14 cellular contexts compared by ENCODE assay signal in genomic region chr15:55907797-55908196, GRCh38.
DNase-seq lines count a peak whose midpoint lies in the region; ATAC-seq, FAIRE-seq and TF ChIP-seq lines count a peak whose summit lies in the region.
"Had no signal": no experiment of that assay in that cellular context is flagged by ENCODE, and none has a peak within 500 bp of the region (broad histone marks: within the 10 kb centered on the region; RNA-seq: fewer than 3 reads in every experiment).

No MANE protein-coding gene starts in this region.

- H3K4me1 ChIP-seq in A549 (peaks cover 63% of the 10 kb centered on the region), keratinocyte (ENCODE audit: control insufficient read depth, extremely low read depth, insufficient read depth, low read length) (peaks cover 37% of the 10 kb centered on the region)
- H3K4me1 ChIP-seq: BLaER1 treated with 17β-estradiol and CSF1 and Interleukin-3, amounts not matched to agents 10 nM and 100 nM had no signal

- dilution Hi-C loops in keratinocyte (cut with MboI; ENCODE audit: extremely low pct_ligation_motif_present, low sequenced_read_pairs) = no loop called here

- peak overlapping the region; percentile 3 for H3K9ac ChIP-seq in keratinocyte (ENCODE audit: control insufficient read depth, extremely low read depth, insufficient read depth, low read length)
- H3K9ac ChIP-seq: BLaER1 treated with 17β-estradiol and CSF1 and Interleukin-3, amounts not matched to agents 10 nM and 100 nM; KMS-11 had no signal

- no peak for TF ChIP-seq CTCF in A549 (IDR thresholded peaks at IDR 0.05)
- TF ChIP-seq CTCF in astrocyte of the cerebellum (IDR thresholded peaks at IDR 0.05; ENCODE audit: low read depth, low read length, missing control alignments) = no peak
- no peak for TF ChIP-seq CTCF in keratinocyte (optimal IDR thresholded peaks at IDR 0.05 in 1 of 3, IDR thresholded peaks at IDR 0.05 in 1 of 3, conservative IDR thresholded peaks at IDR 0.05 in 1 of 3; ENCODE audit: extremely low read depth in 1 of 3, insufficient read depth in 2 of 3, low read length in 3 of 3)
- no peak for TF ChIP-seq CTCF in Calu3 (IDR thresholded peaks at IDR 0.05; ENCODE audit: unreplicated experiment)
- TF ChIP-seq CTCF in CD4-positive, alpha-beta T cell (IDR thresholded peaks at IDR 0.05) = no peak

- ATAC-seq in A549 (peak; percentile 91 to 95), GM18502 (IDR thresholded peaks at IDR 0.05; ENCODE audit: poor library complexity, unreplicated experiment) (no peak)
- ATAC-seq in CD4-positive, alpha-beta T cell (ENCODE audit: poor library complexity) = no peak
- ATAC-seq: activated T-cell treated with anti-CD3 and anti-CD28 coated beads, Interleukin-2, amount 50 U/mL, for 72 hours had no signal

- TF ChIP-seq POLR2A in A549 (IDR thresholded peaks at IDR 0.05; ENCODE audit: low read length) = no peak

- H3K27ac ChIP-seq in A549 (peak overlapping the region; percentile 88 to 93), keratinocyte (ENCODE audit: control insufficient read depth, insufficient read depth, low read length) (peak overlapping the region; percentile 87)
- H3K27ac ChIP-seq in CD4-positive, alpha-beta T cell (ENCODE audit: low read depth, low read length) = no peak overlapping the region
- H3K27ac ChIP-seq: BLaER1 treated with 17β-estradiol and CSF1 and Interleukin-3, amounts not matched to agents 10 nM and 100 nM; dorsolateral prefrontal cortex; KMS-11 had no signal

- no peaks in the 10 kb centered on the region for H3K9me3 Mint-ChIP-seq in Calu3 (ENCODE audit: low read depth, unreplicated experiment)
- no peaks in the 10 kb centered on the region for H3K9me3 Mint-ChIP-seq in CD4-positive, alpha-beta T cell
- H3K9me3 Mint-ChIP-seq: activated T-cell treated with anti-CD3 and anti-CD28 coated beads, Interleukin-2, amount 50 U/mL, for 72 hours had no signal

- H3K9me3 ChIP-seq in A549 (no peaks in the 10 kb centered on the region), keratinocyte (ENCODE audit: control insufficient read depth, low read depth, low read length) (no peaks in the 10 kb centered on the region)
- no peaks in the 10 kb centered on the region for H3K9me3 ChIP-seq in CD4-positive, alpha-beta T cell (ENCODE audit: control insufficient read depth, low read length)
- H3K9me3 ChIP-seq: BLaER1 treated with 17β-estradiol and CSF1 and Interleukin-3, amounts not matched to agents 10 nM and 100 nM had no signal

- H3K27ac Mint-ChIP-seq in Calu3 (ENCODE audit: unreplicated experiment) = no peak overlapping the region
- H3K27ac Mint-ChIP-seq in CD4-positive, alpha-beta T cell = no peak overlapping the region
- H3K27ac Mint-ChIP-seq: activated T-cell treated with anti-CD3 and anti-CD28 coated beads, Interleukin-2, amount 50 U/mL, for 72 hours had no signal

- no peaks in the 10 kb centered on the region for H3K9me1 ChIP-seq in keratinocyte (ENCODE audit: control insufficient read depth, extremely low read depth, insufficient read depth, low read length)

- no peaks in the 10 kb centered on the region for H4K20me1 ChIP-seq in keratinocyte (ENCODE audit: control insufficient read depth, extremely low read depth, insufficient read depth, low read length)
- H4K20me1 ChIP-seq: BLaER1 treated with 17β-estradiol and CSF1 and Interleukin-3, amounts not matched to agents 10 nM and 100 nM had no signal

- H3K36me3 Mint-ChIP-seq in Calu3 (ENCODE audit: insufficient read depth, unreplicated experiment) = peaks cover 6% of the 10 kb centered on the region
- no peaks in the 10 kb centered on the region for H3K36me3 Mint-ChIP-seq in CD4-positive, alpha-beta T cell (ENCODE audit: low read depth)

- H3K27me3 Mint-ChIP-seq in Calu3 (ENCODE audit: unreplicated experiment) = no peaks in the 10 kb centered on the region
- no peaks in the 10 kb centered on the region for H3K27me3 Mint-ChIP-seq in CD4-positive, alpha-beta T cell

- in situ Hi-C loops in astrocyte of the cerebellum (cut with HindIII; ENCODE audit: low sequenced_read_pairs) = no loop called here

- intact Hi-C loops in Calu3 (cut with micrococcal nuclease; ENCODE audit: unreplicated experiment) = no loop called here
- intact Hi-C loops in CD4-positive, alpha-beta T cell (cut with DNase I, micrococcal nuclease) = no loop called here

- H3K4me3 ChIP-seq in A549 (no peak overlapping the region; the same call in 2 of the 3 replicates), astrocyte of the cerebellum (ENCODE audit: low read depth, low read length) (no peak overlapping the region), keratinocyte (ENCODE audit: control insufficient read depth in 2 of 3, extremely low read depth in 1 of 3, insufficient read depth in 2 of 3, low read depth in 1 of 3, low read length in 3 of 3) (peak overlapping the region in 2 of 3 experiments; percentile 1 to 17)
- H3K4me3 ChIP-seq: BLaER1 treated with 17β-estradiol and CSF1 and Interleukin-3, amounts not matched to agents 10 nM and 100 nM; dorsolateral prefrontal cortex had no signal

- 0 out of 5 replicates have a peak, but pooled peaks of 1 of the 2 experiments have one; percentile 23 for TF ChIP-seq RAD21 in A549 (conservative IDR thresholded peaks at IDR 0.05 in 1 of 2, IDR thresholded peaks at IDR 0.05 in 1 of 2)

- TF ChIP-seq EP300 in A549 (IDR thresholded peaks at IDR 0.05) = peak; percentile 86 to 94; a peak in 4 of 5 replicates

- POLR2A ChIA-PET in A549 (lab: Yijun Ruan, JAX) = interaction anchor here (0.6 to 1.6 kb wide), 7 partner anchors 10 to 589 kb away, joined by 3 to 25 read pairs (median 8); partner anchors contain the start of gene PIGBOS1
- POLR2A ChIA-PET in CD4-positive, alpha-beta T cell (lab: Charles Lee) = no interaction called here

- BruUV-seq in Calu3 (replicated peaks; lab: Mats Ljungman, UMichigan) = no TSS peak

- DNase-seq in A549 (ENCODE audit: low read depth in 1 of 2, low spot score in 1 of 2) = peak; percentile 73 to 92
- DNase-seq in HS-5 (ENCODE audit: low read depth) = peak; percentile 99
- DNase-seq in astrocyte of the cerebellum (ENCODE audit: low read depth) = peak; percentile 82
- peak; percentile 85 for DNase-seq in keratinocyte (ENCODE audit: low read depth, low spot score)
- no peak for DNase-seq in NCI-H2107 treated with DMSO at 0.1 percent for 48 hours (lab: John Stamatoyannopoulos, UW; ENCODE audit: unreplicated experiment)
- DNase-seq in Calu3 = no peak
- no peak for DNase-seq in CD4-positive, alpha-beta T cell
- DNase-seq: activated T-cell treated with anti-CD3 and anti-CD28 coated beads, Interleukin-2, amount 50 U/mL, for 72 hours; dorsolateral prefrontal cortex; NCI-H524 treated with DMSO at 0.1 percent for 48 hours; occipital lobe had no signal

- H3K4me2 ChIP-seq in A549 = peak overlapping the region; percentile 72
- peak overlapping the region; percentile 67 for H3K4me2 ChIP-seq in keratinocyte (ENCODE audit: control insufficient read depth, extremely low read depth, insufficient read depth, low read depth, low read length)
- H3K4me2 ChIP-seq: BLaER1 treated with 17β-estradiol and CSF1 and Interleukin-3, amounts not matched to agents 10 nM and 100 nM; KMS-11 had no signal

- 3% methylated on average over 4 of the region's 4 CpGs for WGBS in A549 (ENCODE audit: missing lambda C conversion rate)

- peaks cover 13% of the 10 kb centered on the region for H3K79me2 ChIP-seq in keratinocyte (ENCODE audit: control insufficient read depth, insufficient read depth, low read length)

- no peaks in the 10 kb centered on the region for H3K27me3 ChIP-seq in keratinocyte (ENCODE audit: control insufficient read depth, extremely low read depth, insufficient read depth, low read length)
- no peaks in the 10 kb centered on the region for H3K27me3 ChIP-seq in CD4-positive, alpha-beta T cell (ENCODE audit: control insufficient read depth, insufficient read depth, low read length)
- H3K27me3 ChIP-seq: BLaER1 treated with 17β-estradiol and CSF1 and Interleukin-3, amounts not matched to agents 10 nM and 100 nM had no signal

- H3K4me1 Mint-ChIP-seq in Calu3 (ENCODE audit: low read depth, unreplicated experiment) = peaks cover 20% of the 10 kb centered on the region
- H3K4me1 Mint-ChIP-seq in CD4-positive, alpha-beta T cell (ENCODE audit: low read depth) = no peaks in the 10 kb centered on the region

- H3K36me3 ChIP-seq in keratinocyte (ENCODE audit: control insufficient read depth in 2 of 2, extremely low read depth in 1 of 2, insufficient read depth in 2 of 2, low read length in 2 of 2) = peaks cover 0 to 1% of the 10 kb centered on the region in 2 experiments
- H3K36me3 ChIP-seq: BLaER1 treated with 17β-estradiol and CSF1 and Interleukin-3, amounts not matched to agents 10 nM and 100 nM had no signal

- peak; percentile 100 for FAIRE-seq in A549 (lab: Jason Lieb, UNC)
- peak; percentile 95 for FAIRE-seq in keratinocyte (lab: Jason Lieb, UNC)

- no peak overlapping the region for H3K4me3 Mint-ChIP-seq in Calu3 (ENCODE audit: low read depth, unreplicated experiment)
- H3K4me3 Mint-ChIP-seq in CD4-positive, alpha-beta T cell = no peak overlapping the region
- H3K4me3 Mint-ChIP-seq: activated T-cell treated with anti-CD3 and anti-CD28 coated beads, Interleukin-2, amount 50 U/mL, for 72 hours had no signal

- CTCF ChIA-PET in A549 (lab: Yijun Ruan, JAX) (interaction anchor here (0.7 to 3.2 kb wide), 9 partner anchors 10 to 266 kb away, joined by 3 to 51 read pairs (median 4); no protein-coding TSS in a partner anchor), Calu3 (lab: Charles Lee) (interaction anchor here (0.6 to 1.0 kb wide), 2 partner anchors 10 to 337 kb away, joined by 5 read pairs; no protein-coding TSS in a partner anchor)
- CTCF ChIA-PET in CD4-positive, alpha-beta T cell (lab: Charles Lee) = no interaction called here

- H2AFZ ChIP-seq in keratinocyte (ENCODE audit: control insufficient read depth, low read length) = no peak overlapping the region

TF ChIP-seq in A549, 52 proteins besides CTCF, POLR2A, EP300 and RAD21 (continues in another document):
- no peak for TF ChIP-seq KDM5A (IDR thresholded peaks at IDR 0.05)
- TF ChIP-seq HOXA7 (CRISPR knock-in tag; IDR thresholded peaks at IDR 0.05) = no peak
- no peak for TF ChIP-seq CHD4 (IDR thresholded peaks at IDR 0.05; ENCODE audit: borderline replicate concordance)
- peak; percentile 97 for TF ChIP-seq GATA3 (IDR thresholded peaks at IDR 0.05; ENCODE audit: borderline replicate concordance)
- peak; percentile 99 for TF ChIP-seq FOSL2 (IDR thresholded peaks at IDR 0.05)
- TF ChIP-seq FOSL2 (CRISPR knock-in tag; IDR thresholded peaks at IDR 0.05) = peak; percentile 99
- no peak for TF ChIP-seq E2F6 (IDR thresholded peaks at IDR 0.05; ENCODE audit: borderline replicate concordance, low read depth)
- no peak; the same call in 1 of the 2 replicates for TF ChIP-seq FOXS1 (CRISPR knock-in tag; IDR thresholded peaks at IDR 0.05)

Comparison
In these comparisons a context has a peak if more than half of its experiments do, and no peak if none do; other contexts are left out.
1. ATAC-seq: peak in A549 (2 of 2); none in CD4-positive, alpha-beta T cell (single experiment) and GM18502 (single experiment).
2. DNase-seq: peak in A549 (2 of 2), HS-5 (single experiment), astrocyte of the cerebellum (single experiment) and keratinocyte (single experiment); none in NCI-H2107 treated with DMSO at 0.1 percent for 48 hours (single experiment), Calu3 (single experiment) and CD4-positive, alpha-beta T cell (0 of 10).
3. H3K4me3 ChIP-seq: peak in keratinocyte (2 of 3); none in A549 (single experiment) and astrocyte of the cerebellum (single experiment).